In the genomic region with DNA sequence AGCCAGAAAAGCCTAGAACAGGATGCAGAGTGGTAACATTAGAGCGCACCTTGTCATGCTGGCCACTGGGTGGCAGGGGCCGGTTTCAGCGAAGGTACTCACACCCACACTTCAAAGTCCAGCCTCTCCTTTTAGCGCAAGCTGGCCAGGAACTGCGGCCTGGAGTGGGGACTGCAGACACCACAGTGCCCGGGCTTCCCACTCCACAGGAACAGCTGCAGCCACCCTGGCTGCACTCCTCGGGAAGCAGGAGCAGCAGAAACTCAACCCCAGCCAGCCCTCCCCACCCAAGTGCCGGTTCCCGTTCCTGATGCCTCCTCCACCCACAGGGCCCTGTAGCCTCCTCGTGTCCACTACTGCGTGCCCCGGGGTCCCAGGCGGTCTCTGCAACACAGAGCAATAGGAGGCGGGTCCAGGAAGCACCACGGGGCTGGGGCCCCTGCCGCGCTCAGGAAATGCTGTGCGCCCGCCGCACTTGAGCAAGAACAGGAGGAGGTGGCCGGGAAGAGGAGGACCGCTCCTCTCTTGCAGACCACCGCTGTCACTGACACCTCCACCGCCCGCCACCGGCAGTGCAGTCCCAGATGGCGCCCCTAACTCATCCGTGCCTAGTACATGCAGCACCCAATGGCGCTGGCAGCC, we compare ENCODE assay signal across 1 cellular context.
TF ChIP-seq lines count a peak whose summit lies in the region.

No MANE protein-coding gene starts in this region.

TF ChIP-seq in HepG2, 621 proteins besides CTCF, POLR2A, EP300 and RAD21 (continued from another document and continues in another):
- TF ChIP-seq, protein P1, sequence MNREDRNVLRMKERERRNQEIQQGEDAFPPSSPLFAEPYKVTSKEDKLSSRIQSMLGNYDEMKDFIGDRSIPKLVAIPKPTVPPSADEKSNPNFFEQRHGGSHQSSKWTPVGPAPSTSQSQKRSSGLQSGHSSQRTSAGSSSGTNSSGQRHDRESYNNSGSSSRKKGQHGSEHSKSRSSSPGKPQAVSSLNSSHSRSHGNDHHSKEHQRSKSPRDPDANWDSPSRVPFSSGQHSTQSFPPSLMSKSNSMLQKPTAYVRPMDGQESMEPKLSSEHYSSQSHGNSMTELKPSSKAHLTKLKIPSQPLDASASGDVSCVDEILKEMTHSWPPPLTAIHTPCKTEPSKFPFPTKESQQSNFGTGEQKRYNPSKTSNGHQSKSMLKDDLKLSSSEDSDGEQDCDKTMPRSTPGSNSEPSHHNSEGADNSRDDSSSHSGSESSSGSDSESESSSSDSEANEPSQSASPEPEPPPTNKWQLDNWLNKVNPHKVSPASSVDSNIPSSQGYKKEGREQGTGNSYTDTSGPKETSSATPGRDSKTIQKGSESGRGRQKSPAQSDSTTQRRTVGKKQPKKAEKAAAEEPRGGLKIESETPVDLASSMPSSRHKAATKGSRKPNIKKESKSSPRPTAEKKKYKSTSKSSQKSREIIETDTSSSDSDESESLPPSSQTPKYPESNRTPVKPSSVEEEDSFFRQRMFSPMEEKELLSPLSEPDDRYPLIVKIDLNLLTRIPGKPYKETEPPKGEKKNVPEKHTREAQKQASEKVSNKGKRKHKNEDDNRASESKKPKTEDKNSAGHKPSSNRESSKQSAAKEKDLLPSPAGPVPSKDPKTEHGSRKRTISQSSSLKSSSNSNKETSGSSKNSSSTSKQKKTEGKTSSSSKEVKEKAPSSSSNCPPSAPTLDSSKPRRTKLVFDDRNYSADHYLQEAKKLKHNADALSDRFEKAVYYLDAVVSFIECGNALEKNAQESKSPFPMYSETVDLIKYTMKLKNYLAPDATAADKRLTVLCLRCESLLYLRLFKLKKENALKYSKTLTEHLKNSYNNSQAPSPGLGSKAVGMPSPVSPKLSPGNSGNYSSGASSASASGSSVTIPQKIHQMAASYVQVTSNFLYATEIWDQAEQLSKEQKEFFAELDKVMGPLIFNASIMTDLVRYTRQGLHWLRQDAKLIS (CRISPR knock-in tag; IDR thresholded peaks at IDR 0.05): no peak
- TF ChIP-seq, protein P2, sequence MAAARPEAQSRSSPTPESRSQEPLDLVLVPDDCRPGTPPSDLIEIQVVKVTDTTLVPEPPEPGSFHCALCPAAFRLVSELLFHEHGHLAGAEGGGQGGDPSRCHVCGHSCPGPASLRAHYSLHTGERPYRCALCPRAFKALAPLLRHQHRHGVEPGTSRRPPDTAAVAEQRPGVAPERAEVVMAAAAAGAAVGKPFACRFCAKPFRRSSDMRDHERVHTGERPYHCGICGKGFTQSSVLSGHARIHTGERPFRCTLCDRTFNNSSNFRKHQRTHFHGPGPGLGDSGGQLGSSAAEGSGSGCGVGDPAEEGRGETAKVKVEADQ (CRISPR knock-in tag; IDR thresholded peaks at IDR 0.05; ENCODE audit: borderline replicate concordance): no peak
- TF ChIP-seq NR2C2 (CRISPR knock-in tag; IDR thresholded peaks at IDR 0.05; ENCODE audit: borderline replicate concordance) (no peak), YEATS4 (CRISPR knock-in tag; IDR thresholded peaks at IDR 0.05; ENCODE audit: borderline replicate concordance) (no peak), ZNF780A (CRISPR knock-in tag; IDR thresholded peaks at IDR 0.05) (no peak), MXD4 (CRISPR knock-in tag; IDR thresholded peaks at IDR 0.05) (no peak), ISL2 (CRISPR knock-in tag; IDR thresholded peaks at IDR 0.05) (no peak), MATR3 (CRISPR knock-in tag; IDR thresholded peaks at IDR 0.05) (no peak), CENPT (CRISPR knock-in tag; IDR thresholded peaks at IDR 0.05; ENCODE audit: low read depth) (no peak), JUNB (CRISPR knock-in tag; IDR thresholded peaks at IDR 0.05; ENCODE audit: borderline replicate concordance) (no peak), TBL1XR1 (IDR thresholded peaks at IDR 0.05; ENCODE audit: borderline replicate concordance, low read length, partially characterized antibody) (no peak), SNAPC2 (CRISPR knock-in tag; IDR thresholded peaks at IDR 0.05) (no peak), TCF12 (IDR thresholded peaks at IDR 0.05) (no peak), TCF12 (CRISPR knock-in tag; IDR thresholded peaks at IDR 0.05) (no peak), CBX2 (IDR thresholded peaks at IDR 0.05; ENCODE audit: low read depth, low read length) (no peak), CBX2 (CRISPR knock-in tag; IDR thresholded peaks at IDR 0.05; ENCODE audit: low read depth) (no peak), NFIC (IDR thresholded peaks at IDR 0.05; ENCODE audit: low read length) (no peak), ERF (CRISPR knock-in tag; IDR thresholded peaks at IDR 0.05) (no peak), SIN3A (IDR thresholded peaks at IDR 0.05; ENCODE audit: borderline replicate concordance, low read depth, low read length) (no peak)
- TF ChIP-seq, protein P3, sequence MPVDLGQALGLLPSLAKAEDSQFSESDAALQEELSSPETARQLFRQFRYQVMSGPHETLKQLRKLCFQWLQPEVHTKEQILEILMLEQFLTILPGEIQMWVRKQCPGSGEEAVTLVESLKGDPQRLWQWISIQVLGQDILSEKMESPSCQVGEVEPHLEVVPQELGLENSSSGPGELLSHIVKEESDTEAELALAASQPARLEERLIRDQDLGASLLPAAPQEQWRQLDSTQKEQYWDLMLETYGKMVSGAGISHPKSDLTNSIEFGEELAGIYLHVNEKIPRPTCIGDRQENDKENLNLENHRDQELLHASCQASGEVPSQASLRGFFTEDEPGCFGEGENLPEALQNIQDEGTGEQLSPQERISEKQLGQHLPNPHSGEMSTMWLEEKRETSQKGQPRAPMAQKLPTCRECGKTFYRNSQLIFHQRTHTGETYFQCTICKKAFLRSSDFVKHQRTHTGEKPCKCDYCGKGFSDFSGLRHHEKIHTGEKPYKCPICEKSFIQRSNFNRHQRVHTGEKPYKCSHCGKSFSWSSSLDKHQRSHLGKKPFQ (CRISPR knock-in tag; IDR thresholded peaks at IDR 0.05; ENCODE audit: insufficient replicate concordance): peak; percentile 87
- TF ChIP-seq, protein P4, sequence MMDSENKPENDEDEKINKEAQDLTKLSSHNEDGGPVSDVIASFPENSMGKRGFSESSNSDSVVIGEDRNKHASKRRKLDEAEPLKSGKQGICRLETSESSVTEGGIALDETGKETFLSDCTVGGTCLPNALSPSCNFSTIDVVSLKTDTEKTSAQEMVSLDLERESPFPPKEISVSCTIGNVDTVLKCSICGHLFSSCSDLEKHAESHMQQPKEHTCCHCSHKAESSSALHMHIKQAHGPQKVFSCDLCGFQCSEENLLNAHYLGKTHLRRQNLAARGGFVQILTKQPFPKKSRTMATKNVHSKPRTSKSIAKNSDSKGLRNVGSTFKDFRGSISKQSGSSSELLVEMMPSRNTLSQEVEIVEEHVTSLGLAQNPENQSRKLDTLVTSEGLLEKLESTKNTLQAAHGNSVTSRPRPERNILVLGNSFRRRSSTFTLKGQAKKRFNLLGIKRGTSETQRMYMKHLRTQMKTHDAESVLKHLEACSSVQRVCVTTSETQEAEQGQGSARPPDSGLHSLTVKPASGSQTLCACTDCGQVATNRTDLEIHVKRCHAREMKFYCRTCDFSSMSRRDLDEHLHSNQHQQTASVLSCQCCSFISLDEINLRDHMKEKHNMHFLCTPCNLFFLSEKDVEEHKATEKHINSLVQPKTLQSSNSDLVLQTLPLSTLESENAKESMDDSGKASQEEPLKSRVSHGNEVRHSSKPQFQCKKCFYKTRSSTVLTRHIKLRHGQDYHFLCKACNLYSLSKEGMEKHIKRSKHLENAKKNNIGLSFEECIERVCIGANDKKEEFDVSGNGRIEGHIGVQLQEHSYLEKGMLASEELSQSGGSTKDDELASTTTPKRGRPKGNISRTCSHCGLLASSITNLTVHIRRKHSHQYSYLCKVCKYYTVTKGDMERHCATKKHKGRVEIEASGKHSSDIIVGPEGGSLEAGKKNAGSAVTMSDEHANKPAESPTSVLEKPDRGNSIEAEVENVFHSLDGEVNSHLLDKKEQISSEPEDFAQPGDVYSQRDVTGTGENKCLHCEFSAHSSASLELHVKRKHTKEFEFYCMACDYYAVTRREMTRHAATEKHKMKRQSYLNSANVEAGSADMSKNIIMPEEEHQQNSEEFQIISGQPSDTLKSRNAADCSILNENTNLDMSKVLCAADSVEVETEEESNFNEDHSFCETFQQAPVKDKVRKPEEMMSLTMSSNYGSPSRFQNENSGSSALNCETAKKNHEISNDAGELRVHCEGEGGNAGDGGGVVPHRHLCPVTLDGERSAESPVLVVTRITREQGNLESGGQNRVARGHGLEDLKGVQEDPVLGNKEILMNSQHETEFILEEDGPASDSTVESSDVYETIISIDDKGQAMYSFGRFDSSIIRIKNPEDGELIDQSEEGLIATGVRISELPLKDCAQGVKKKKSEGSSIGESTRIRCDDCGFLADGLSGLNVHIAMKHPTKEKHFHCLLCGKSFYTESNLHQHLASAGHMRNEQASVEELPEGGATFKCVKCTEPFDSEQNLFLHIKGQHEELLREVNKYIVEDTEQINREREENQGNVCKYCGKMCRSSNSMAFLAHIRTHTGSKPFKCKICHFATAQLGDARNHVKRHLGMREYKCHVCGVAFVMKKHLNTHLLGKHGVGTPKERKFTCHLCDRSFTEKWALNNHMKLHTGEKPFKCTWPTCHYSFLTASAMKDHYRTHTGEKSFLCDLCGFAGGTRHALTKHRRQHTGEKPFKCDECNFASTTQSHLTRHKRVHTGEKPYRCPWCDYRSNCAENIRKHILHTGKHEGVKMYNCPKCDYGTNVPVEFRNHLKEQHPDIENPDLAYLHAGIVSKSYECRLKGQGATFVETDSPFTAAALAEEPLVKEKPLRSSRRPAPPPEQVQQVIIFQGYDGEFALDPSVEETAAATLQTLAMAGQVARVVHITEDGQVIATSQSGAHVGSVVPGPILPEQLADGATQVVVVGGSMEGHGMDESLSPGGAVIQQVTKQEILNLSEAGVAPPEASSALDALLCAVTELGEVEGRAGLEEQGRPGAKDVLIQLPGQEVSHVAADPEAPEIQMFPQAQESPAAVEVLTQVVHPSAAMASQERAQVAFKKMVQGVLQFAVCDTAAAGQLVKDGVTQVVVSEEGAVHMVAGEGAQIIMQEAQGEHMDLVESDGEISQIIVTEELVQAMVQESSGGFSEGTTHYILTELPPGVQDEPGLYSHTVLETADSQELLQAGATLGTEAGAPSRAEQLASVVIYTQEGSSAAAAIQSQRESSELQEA (CRISPR knock-in tag; IDR thresholded peaks at IDR 0.05; ENCODE audit: not compliant biosample characterization): no peak
- TF ChIP-seq, protein P5, sequence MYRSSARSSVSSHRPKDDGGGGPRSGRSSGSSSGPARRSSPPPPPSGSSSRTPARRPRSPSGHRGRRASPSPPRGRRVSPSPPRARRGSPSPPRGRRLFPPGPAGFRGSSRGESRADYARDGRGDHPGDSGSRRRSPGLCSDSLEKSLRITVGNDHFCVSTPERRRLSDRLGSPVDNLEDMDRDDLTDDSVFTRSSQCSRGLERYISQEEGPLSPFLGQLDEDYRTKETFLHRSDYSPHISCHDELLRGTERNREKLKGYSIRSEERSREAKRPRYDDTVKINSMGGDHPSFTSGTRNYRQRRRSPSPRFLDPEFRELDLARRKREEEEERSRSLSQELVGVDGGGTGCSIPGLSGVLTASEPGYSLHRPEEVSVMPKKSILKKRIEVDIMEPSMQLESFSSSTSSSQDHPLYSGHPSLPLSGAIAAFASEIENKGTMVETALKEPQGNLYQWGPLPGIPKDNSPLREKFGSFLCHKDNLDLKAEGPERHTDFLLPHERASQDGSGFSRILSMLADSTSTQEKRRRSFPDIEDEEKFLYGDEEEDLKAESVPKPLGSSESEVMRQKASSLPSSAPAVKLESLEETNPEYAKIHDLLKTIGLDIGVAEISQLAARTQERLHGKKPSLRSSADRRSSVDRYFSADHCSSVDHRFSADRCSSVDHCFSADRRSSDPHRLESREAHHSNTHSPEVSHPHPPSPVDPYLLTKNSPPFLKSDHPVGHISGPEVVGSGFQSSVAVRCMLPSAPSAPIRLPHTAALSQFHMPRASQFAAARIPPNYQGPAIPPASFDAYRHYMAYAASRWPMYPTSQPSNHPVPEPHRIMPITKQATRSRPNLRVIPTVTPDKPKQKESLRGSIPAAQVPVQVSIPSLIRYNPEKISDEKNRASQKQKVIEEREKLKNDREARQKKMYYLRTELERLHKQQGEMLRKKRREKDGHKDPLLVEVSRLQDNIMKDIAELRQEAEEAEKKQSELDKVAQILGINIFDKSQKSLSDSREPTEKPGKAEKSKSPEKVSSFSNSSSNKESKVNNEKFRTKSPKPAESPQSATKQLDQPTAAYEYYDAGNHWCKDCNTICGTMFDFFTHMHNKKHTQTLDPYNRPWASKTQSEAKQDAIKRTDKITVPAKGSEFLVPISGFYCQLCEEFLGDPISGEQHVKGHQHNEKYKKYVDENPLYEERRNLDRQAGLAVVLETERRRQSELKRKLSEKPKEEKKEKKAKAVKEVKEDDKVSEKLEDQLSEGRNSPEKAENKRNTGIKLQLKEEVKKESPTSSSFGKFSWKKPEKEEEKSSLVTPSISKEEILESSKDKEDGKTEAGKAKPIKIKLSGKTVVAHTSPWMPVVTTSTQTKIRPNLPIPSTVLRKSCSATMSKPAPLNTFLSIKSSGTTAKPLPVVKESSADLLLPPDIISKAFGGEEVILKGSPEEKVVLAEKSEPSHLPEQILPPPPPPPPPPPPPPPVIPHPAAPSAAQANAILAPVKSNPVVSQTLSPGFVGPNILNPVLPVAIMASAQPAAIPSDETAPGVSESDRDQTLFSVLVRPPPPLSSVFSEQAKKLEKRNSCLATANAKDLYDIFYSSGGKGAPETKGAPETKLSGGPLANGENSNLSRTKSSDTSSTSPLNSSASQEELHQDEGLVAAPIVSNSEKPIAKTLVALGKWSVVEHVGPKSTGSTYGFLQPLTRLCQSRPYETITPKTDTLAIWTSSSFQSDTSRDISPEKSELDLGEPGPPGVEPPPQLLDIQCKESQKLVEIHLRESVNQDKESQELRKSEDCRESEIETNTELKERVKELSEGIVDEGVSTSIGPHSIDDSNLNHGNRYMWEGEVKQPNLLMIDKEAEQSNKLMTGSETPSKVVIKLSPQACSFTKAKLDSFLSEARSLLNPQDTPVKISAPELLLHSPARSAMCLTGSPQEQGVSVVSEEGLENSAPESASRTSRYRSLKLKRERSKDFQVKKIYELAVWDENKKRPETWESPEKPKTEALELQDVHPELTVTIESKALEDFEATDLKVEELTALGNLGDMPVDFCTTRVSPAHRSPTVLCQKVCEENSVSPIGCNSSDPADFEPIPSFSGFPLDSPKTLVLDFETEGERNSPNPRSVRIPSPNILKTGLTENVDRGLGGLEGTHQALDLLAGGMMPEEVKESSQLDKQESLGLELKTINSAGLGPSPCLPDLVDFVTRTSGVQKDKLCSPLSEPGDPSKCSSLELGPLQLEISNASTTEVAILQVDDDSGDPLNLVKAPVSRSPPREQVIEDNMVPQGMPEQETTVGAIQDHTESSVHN (CRISPR knock-in tag; IDR thresholded peaks at IDR 0.05): no peak
- TF ChIP-seq, protein P6, sequence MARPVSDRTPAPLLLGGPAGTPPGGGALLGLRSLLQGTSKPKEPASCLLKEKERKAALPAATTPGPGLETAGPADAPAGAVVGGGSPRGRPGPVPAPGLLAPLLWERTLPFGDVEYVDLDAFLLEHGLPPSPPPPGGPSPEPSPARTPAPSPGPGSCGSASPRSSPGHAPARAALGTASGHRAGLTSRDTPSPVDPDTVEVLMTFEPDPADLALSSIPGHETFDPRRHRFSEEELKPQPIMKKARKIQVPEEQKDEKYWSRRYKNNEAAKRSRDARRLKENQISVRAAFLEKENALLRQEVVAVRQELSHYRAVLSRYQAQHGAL (CRISPR knock-in tag; IDR thresholded peaks at IDR 0.05; ENCODE audit: not compliant biosample characterization): peak; percentile 35
- TF ChIP-seq, protein P7, sequence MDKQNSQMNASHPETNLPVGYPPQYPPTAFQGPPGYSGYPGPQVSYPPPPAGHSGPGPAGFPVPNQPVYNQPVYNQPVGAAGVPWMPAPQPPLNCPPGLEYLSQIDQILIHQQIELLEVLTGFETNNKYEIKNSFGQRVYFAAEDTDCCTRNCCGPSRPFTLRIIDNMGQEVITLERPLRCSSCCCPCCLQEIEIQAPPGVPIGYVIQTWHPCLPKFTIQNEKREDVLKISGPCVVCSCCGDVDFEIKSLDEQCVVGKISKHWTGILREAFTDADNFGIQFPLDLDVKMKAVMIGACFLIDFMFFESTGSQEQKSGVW (CRISPR knock-in tag; IDR thresholded peaks at IDR 0.05; ENCODE audit: borderline replicate concordance): no peak
